In the genomic region with DNA sequence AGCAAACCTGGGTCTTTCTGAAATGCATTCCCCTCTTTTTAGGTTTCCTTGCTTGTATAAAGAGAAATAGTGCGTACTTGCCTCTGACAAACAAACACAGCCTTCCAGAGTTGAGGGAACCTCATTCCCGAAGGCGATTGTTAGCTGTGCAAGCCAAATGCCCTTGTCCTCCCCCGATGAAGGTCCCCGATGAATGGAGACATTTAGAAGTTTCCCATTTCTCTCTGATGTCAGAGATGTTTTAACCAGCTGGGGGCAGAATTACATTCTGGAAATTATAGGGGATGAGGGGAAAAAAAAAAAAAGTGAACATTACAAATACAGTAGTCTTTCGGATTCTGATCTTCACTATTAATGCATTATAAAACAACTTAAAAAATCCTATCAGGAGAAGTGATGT, we compare ENCODE assay signal across 1 cellular context.
TF ChIP-seq lines count a peak whose summit lies in the region.

No MANE protein-coding gene starts in this region.

TF ChIP-seq in GM23338, 12 proteins besides CTCF, POLR2A, EP300 and RAD21 (continued from another document):
- TF ChIP-seq, protein P1, sequence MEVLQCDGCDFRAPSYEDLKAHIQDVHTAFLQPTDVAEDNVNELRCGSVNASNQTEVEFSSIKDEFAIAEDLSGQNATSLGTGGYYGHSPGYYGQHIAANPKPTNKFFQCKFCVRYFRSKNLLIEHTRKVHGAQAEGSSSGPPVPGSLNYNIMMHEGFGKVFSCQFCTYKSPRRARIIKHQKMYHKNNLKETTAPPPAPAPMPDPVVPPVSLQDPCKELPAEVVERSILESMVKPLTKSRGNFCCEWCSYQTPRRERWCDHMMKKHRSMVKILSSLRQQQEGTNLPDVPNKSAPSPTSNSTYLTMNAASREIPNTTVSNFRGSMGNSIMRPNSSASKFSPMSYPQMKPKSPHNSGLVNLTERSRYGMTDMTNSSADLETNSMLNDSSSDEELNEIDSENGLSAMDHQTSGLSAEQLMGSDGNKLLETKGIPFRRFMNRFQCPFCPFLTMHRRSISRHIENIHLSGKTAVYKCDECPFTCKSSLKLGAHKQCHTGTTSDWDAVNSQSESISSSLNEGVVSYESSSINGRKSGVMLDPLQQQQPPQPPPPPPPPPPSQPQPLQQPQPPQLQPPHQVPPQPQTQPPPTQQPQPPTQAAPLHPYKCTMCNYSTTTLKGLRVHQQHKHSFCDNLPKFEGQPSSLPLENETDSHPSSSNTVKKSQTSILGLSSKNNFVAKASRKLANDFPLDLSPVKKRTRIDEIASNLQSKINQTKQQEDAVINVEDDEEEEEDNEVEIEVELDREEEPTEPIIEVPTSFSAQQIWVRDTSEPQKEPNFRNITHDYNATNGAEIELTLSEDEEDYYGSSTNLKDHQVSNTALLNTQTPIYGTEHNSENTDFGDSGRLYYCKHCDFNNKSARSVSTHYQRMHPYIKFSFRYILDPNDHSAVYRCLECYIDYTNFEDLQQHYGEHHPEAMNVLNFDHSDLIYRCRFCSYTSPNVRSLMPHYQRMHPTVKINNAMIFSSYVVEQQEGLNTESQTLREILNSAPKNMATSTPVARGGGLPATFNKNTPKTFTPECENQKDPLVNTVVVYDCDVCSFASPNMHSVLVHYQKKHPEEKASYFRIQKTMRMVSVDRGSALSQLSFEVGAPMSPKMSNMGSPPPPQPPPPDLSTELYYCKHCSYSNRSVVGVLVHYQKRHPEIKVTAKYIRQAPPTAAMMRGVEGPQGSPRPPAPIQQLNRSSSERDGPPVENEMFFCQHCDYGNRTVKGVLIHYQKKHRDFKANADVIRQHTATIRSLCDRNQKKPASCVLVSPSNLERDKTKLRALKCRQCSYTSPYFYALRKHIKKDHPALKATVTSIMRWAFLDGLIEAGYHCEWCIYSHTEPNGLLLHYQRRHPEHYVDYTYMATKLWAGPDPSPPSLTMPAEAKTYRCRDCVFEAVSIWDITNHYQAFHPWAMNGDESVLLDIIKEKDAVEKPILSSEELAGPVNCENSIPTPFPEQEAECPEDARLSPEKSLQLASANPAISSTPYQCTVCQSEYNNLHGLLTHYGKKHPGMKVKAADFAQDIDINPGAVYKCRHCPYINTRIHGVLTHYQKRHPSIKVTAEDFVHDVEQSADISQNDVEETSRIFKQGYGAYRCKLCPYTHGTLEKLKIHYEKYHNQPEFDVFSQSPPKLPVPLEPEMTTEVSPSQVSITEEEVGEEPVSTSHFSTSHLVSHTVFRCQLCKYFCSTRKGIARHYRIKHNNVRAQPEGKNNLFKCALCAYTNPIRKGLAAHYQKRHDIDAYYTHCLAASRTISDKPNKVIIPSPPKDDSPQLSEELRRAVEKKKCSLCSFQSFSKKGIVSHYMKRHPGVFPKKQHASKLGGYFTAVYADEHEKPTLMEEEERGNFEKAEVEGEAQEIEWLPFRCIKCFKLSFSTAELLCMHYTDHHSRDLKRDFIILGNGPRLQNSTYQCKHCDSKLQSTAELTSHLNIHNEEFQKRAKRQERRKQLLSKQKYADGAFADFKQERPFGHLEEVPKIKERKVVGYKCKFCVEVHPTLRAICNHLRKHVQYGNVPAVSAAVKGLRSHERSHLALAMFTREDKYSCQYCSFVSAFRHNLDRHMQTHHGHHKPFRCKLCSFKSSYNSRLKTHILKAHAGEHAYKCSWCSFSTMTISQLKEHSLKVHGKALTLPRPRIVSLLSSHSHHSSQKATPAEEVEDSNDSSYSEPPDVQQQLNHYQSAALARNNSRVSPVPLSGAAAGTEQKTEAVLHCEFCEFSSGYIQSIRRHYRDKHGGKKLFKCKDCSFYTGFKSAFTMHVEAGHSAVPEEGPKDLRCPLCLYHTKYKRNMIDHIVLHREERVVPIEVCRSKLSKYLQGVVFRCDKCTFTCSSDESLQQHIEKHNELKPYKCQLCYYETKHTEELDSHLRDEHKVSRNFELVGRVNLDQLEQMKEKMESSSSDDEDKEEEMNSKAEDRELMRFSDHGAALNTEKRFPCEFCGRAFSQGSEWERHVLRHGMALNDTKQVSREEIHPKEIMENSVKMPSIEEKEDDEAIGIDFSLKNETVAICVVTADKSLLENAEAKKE (CRISPR knock-in tag; IDR thresholded peaks at IDR 0.05) = no peak
- TF ChIP-seq ZNF331 (CRISPR knock-in tag; IDR thresholded peaks at IDR 0.05; ENCODE audit: low read depth) (no peak), NANOG (IDR thresholded peaks at IDR 0.05; ENCODE audit: borderline replicate concordance) (no peak), CREB1 (CRISPR knock-in tag; IDR thresholded peaks at IDR 0.05; ENCODE audit: low read depth) (no peak), ZNF114 (CRISPR knock-in tag; IDR thresholded peaks at IDR 0.05) (no peak)
